ENCODE assay signal across 7 cellular contexts in genomic region chr9:5425006-5425628, GRCh38. TPM values are rescaled to one million over a fixed set of nuclear protein-coding genes. Genes with fewer than 3 reads are reported as not detected.
A peak's percentile ranks its signal among the peaks of the same experiment; 100 is the strongest.
DNase-seq lines count a peak whose midpoint lies in the region; ATAC-seq, FAIRE-seq and TF ChIP-seq lines count a peak whose summit lies in the region.

No MANE protein-coding gene starts in this region.

- intact Hi-C loops in ovary (cut with DNase I): loop anchor here in 1 of 4 donors (10.0 kb wide), 1 partner anchor 670 kb away; no protein-coding TSS in a partner anchor

- TF ChIP-seq POLR2A in ovary (IDR thresholded peaks at IDR 0.05): no peak

- H3K27me3 ChIP-seq in KMS-11 (ENCODE audit: insufficient read depth, low read depth) (no peaks in the 10 kb centered on the region), SU-DHL-6 (ENCODE audit: low read length) (no peaks in the 10 kb centered on the region), keratinocyte (ENCODE audit: control insufficient read depth, extremely low read depth, insufficient read depth, low read length) (no peaks in the 10 kb centered on the region), ovary (no peaks in the 10 kb centered on the region)

- H3K79me2 ChIP-seq in KMS-11 (ENCODE audit: insufficient read depth, low read depth) (no peaks in the 10 kb centered on the region), SU-DHL-6 (ENCODE audit: insufficient read depth, low read length) (no peaks in the 10 kb centered on the region), keratinocyte (ENCODE audit: control insufficient read depth, insufficient read depth, low read length) (no peaks in the 10 kb centered on the region)

- H3K4me2 ChIP-seq in KMS-11 (no peak overlapping the region), SU-DHL-6 (ENCODE audit: low read depth, low read length, poor library complexity, severe bottlenecking) (no peak overlapping the region), keratinocyte (ENCODE audit: control insufficient read depth, extremely low read depth, insufficient read depth, low read depth, low read length) (no peak overlapping the region)

- H3K9me3 ChIP-seq in SU-DHL-6 (ENCODE audit: insufficient read depth, low read length) (no peaks in the 10 kb centered on the region), keratinocyte (ENCODE audit: control insufficient read depth, low read depth, low read length) (no peaks in the 10 kb centered on the region), ovary (no peaks in the 10 kb centered on the region)

- no peak for ATAC-seq in GM19324 (IDR thresholded peaks at IDR 0.05; ENCODE audit: low FRiP score, unreplicated experiment)

- H3K36me3 ChIP-seq in KMS-11 (ENCODE audit: insufficient read depth) (no peaks in the 10 kb centered on the region), SU-DHL-6 (ENCODE audit: low read length) (no peaks in the 10 kb centered on the region), keratinocyte (ENCODE audit: control insufficient read depth in 2 of 2, extremely low read depth in 1 of 2, insufficient read depth in 2 of 2, low read length in 2 of 2) (peaks cover 1 to 6% of the 10 kb centered on the region in 2 experiments), ovary (no peaks in the 10 kb centered on the region)

- H3K9me2 ChIP-seq in SU-DHL-6 (replicated peaks; ENCODE audit: insufficient read depth, low read length): no peaks in the 10 kb centered on the region

- no peak overlapping the region for H3K27ac ChIP-seq in KMS-11
- H3K27ac ChIP-seq in SU-DHL-6 (ENCODE audit: low read depth, low read length): no peak overlapping the region
- H3K27ac ChIP-seq in keratinocyte (ENCODE audit: control insufficient read depth, insufficient read depth, low read length): no peak overlapping the region
- no peak overlapping the region for H3K27ac ChIP-seq in ovary

- no peak for FAIRE-seq in keratinocyte (lab: Jason Lieb, UNC)

- no peaks in the 10 kb centered on the region for H3K4me1 ChIP-seq in KMS-11 (ENCODE audit: low read depth, poor library complexity, severe bottlenecking)
- no peaks in the 10 kb centered on the region for H3K4me1 ChIP-seq in keratinocyte (ENCODE audit: control insufficient read depth, extremely low read depth, insufficient read depth, low read length)
- no peaks in the 10 kb centered on the region for H3K4me1 ChIP-seq in ovary (ENCODE audit: insufficient read depth)

- no peaks in the 10 kb centered on the region for H3K9me1 ChIP-seq in keratinocyte (ENCODE audit: control insufficient read depth, extremely low read depth, insufficient read depth, low read length)

- H3K4me3 ChIP-seq in KMS-11 (IDR thresholded peaks at IDR 0.05; ENCODE audit: insufficient read depth, low read depth, low read length) (no peak overlapping the region), SU-DHL-6 (ENCODE audit: insufficient read depth, low read length, poor library complexity, severe bottlenecking) (no peak overlapping the region), keratinocyte (ENCODE audit: control insufficient read depth in 2 of 3, extremely low read depth in 1 of 3, insufficient read depth in 2 of 3, low read depth in 1 of 3, low read length in 3 of 3) (no peak overlapping the region), ovary (no peak overlapping the region)

- TF ChIP-seq EP300 in ovary (IDR thresholded peaks at IDR 0.05): no peak

- H3K9ac ChIP-seq in KMS-11 (no peak overlapping the region), SU-DHL-6 (ENCODE audit: low read length) (no peak overlapping the region), keratinocyte (ENCODE audit: control insufficient read depth, extremely low read depth, insufficient read depth, low read length) (no peak overlapping the region)

- TF ChIP-seq CTCF in KMS-11 (conservative IDR thresholded peaks at IDR 0.05; ENCODE audit: low read depth, low read length): peak; percentile 77
- peak; percentile 62 for TF ChIP-seq CTCF in SU-DHL-6 (IDR thresholded peaks at IDR 0.05; ENCODE audit: insufficient read depth, low read length, poor library complexity, severe bottlenecking)
- TF ChIP-seq CTCF in keratinocyte (optimal IDR thresholded peaks at IDR 0.05 in 1 of 3, IDR thresholded peaks at IDR 0.05 in 1 of 3, conservative IDR thresholded peaks at IDR 0.05 in 1 of 3; ENCODE audit: extremely low read depth in 1 of 3, insufficient read depth in 2 of 3, low read length in 3 of 3): peak in 2 of 3 experiments; percentile 41 to 51
- TF ChIP-seq CTCF in ovary (IDR thresholded peaks at IDR 0.05): no peak

- H2AFZ ChIP-seq in KMS-11 (ENCODE audit: low read depth) (no peak overlapping the region), SU-DHL-6 (ENCODE audit: low read depth, low read length, severe bottlenecking) (no peak overlapping the region), keratinocyte (ENCODE audit: control insufficient read depth, low read length) (no peak overlapping the region)

- 73 to 94% (median 94%) methylated on average over 2 of the region's 2 CpGs for WGBS in ovary, 3 donors

- peak; percentile 56 for DNase-seq in ELR (ENCODE audit: low read depth)
- no peak for DNase-seq in keratinocyte (ENCODE audit: low read depth, low spot score)
- DNase-seq in ecto neural progenitor cell (ENCODE audit: low spot score): no peak
- DNase-seq in ovary: no peak

- H4K20me1 ChIP-seq in KMS-11 (ENCODE audit: insufficient read depth) (no peaks in the 10 kb centered on the region), SU-DHL-6 (ENCODE audit: low read depth, low read length) (no peaks in the 10 kb centered on the region), keratinocyte (ENCODE audit: control insufficient read depth, extremely low read depth, insufficient read depth, low read length) (no peaks in the 10 kb centered on the region)

- H3F3A ChIP-seq in SU-DHL-6 (ENCODE audit: insufficient read depth): 0 out of 2 replicates have a peak, but pooled peaks cover 4% of the 10 kb centered on the region

- dilution Hi-C loops in keratinocyte (cut with MboI; ENCODE audit: extremely low pct_ligation_motif_present, low sequenced_read_pairs): no loop called here

RNA-seq across cellular contexts. Expression of gene PLGRKT, which starts 12.6 kb away (rescaled TPM):
- polyA plus RNA-seq in keratinocyte (16.9 to 35.2 TPM (median 28.6 TPM) in 3 replicates), ovary (10 to 100 TPM; 11.8 to 35.8 TPM)
- polyA plus RNA-seq in keratinocyte (2011; ENCODE audit: low read depth): 2.9 TPM
- 23.3 and 35.5 TPM in 2 replicates for polyA plus RNA-seq in keratinocyte (2011; cell fraction: cytosol; rRNA removed)
- 10.1 and 11.4 TPM in 2 replicates for polyA plus RNA-seq in keratinocyte (2011; cell fraction: nucleus; rRNA removed)
- 20.4 and 41.0 TPM in 2 replicates for polyA plus RNA-seq in keratinocyte (2012; ENCODE audit: low replicate concordance)
- 0.72 to 7.6 TPM (median 3.5 TPM) in 3 replicates for polyA minus RNA-seq in keratinocyte
- 14.0 TPM for polyA minus RNA-seq in keratinocyte (2011; cell fraction: cytosol; rRNA and poly(A)+ RNA removed)
- 4.0 and 4.2 TPM in 2 replicates for polyA minus RNA-seq in keratinocyte (2011; cell fraction: nucleus; rRNA and poly(A)+ RNA removed)
- total RNA-seq in ovary: 10 to 100 TPM in 5 of 7 donors, 1 to 10 TPM in 2; 2.9 to 24.6 (median 13.3) TPM

RNA-seq across cellular contexts. Expression of gene CD274, which starts 25.2 kb away (rescaled TPM):
- polyA plus RNA-seq in keratinocyte: 15.5 to 36.3 TPM (median 18.9 TPM) in 3 replicates
- polyA plus RNA-seq in keratinocyte (2011; ENCODE audit: low read depth): 6.5 TPM
- 5.3 and 9.9 TPM in 2 replicates for polyA plus RNA-seq in keratinocyte (2011; cell fraction: cytosol; rRNA removed)
- 27.2 and 41.4 TPM in 2 replicates for polyA plus RNA-seq in keratinocyte (2011; cell fraction: nucleus; rRNA removed)
- 2.8 and 14.6 TPM in 2 replicates for polyA plus RNA-seq in keratinocyte (2012; ENCODE audit: low replicate concordance)
- 7.4 to 35.5 TPM (median 7.6 TPM) in 3 replicates for polyA minus RNA-seq in keratinocyte
- polyA minus RNA-seq in keratinocyte (2011; cell fraction: cytosol; rRNA and poly(A)+ RNA removed): 3.6 TPM
- 7.8 and 21.7 TPM in 2 replicates for polyA minus RNA-seq in keratinocyte (2011; cell fraction: nucleus; rRNA and poly(A)+ RNA removed)
- total RNA-seq in ovary: 1 to 10 TPM in 6 of 7 donors, under 1 TPM in 1; 0.89 to 2.0 (median 1.5) TPM
- 1 to 10 TPM in 1 of 2 donors, under 1 TPM in 1; 0.57 to 6.7 TPM for polyA plus RNA-seq in ovary

Comparison
In these comparisons a context has a peak if more than half of its experiments do, and no peak if none do; other contexts are left out.
1. CTCF ChIP-seq: peak in KMS-11 (single experiment), SU-DHL-6 (single experiment) and keratinocyte (2 of 3); none in ovary (0 of 3).